22 cellular contexts compared by ENCODE assay signal in the genomic region with DNA sequence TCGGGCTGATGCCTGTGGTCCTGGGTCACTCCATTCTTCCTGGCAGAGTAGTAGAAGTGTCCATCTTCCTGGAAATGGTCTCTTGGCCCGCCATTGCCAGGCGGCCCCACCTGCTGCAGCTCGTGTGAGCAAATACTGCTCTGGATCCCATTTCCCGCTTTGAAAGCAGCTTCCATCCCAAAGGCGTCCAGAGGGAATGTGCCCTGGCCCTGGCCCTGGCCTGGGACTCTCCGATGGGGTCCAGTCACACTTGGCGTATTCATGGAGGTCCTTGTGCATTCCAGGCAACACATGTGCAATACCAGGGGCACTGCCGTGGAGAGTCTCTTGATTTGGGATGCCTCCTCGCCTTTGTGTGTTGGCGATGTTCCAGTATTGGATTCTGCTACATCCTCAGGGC.
"Had no signal": no experiment of that assay in that cellular context is flagged by ENCODE, and none has a peak within 500 bp of the region (broad histone marks: within the 10 kb centered on the region; RNA-seq: fewer than 3 reads in every experiment).

No MANE protein-coding gene starts in this region.

- H3K4me3 ChIP-seq: adrenal gland, colonic mucosa, heart right ventricle, prostate gland, tibial nerve had no signal

- H3K27ac ChIP-seq: adrenal gland, colonic mucosa, heart right ventricle, prostate gland, tibial nerve, WERI-Rb-1 had no signal

- FAIRE-seq: astrocyte, TTC549 had no signal

- H3K27me3 ChIP-seq: adrenal gland, colonic mucosa, heart right ventricle, tibial nerve had no signal

- H3K4me3 Mint-ChIP-seq: activated CD4-positive, alpha-beta T cell treated with anti-CD3 and anti-CD28 coated beads, Interleukin-2, amount 10 ng/mL, durations not matched to agents 7 days and 5 days; activated CD8-positive, alpha-beta T cell treated with anti-CD3 and anti-CD28 coated beads, Interleukin-2, amount 10 ng/mL, durations not matched to agents 7 days and 5 days; activated naive CD4-positive, alpha-beta T cell treated with anti-CD3 and anti-CD28 coated beads, Interleukin-2, amount 50 U/mL, for 24 hours; central memory CD8-positive, alpha-beta T cell; natural killer cell had no signal

- ATAC-seq: activated CD8-positive, alpha-beta T cell treated with anti-CD3 and anti-CD28 coated beads, Interleukin-2, amount 10 ng/mL, durations not matched to agents 7 days and 5 days; heart right ventricle; natural killer cell; stimulated activated naive CD8-positive, alpha-beta T cell treated with anti-CD3 and anti-CD28 coated beads, Interleukin-15, Interleukin-2, amounts not matched to agents 100 U/mL and 50 U/mL, for 24 hours had no signal

- H3K4me1 ChIP-seq: adrenal gland, colonic mucosa, heart right ventricle, prostate gland, tibial nerve had no signal

- H3K27me3 Mint-ChIP-seq: activated CD4-positive, alpha-beta T cell treated with anti-CD3 and anti-CD28 coated beads, Interleukin-2, amount 10 ng/mL, durations not matched to agents 7 days and 5 days; activated naive CD4-positive, alpha-beta T cell treated with anti-CD3 and anti-CD28 coated beads, Interleukin-2, amount 50 U/mL, for 24 hours; central memory CD8-positive, alpha-beta T cell had no signal

- H3K27ac Mint-ChIP-seq: activated CD4-positive, alpha-beta T cell treated with anti-CD3 and anti-CD28 coated beads, Interleukin-2, amount 10 ng/mL, durations not matched to agents 7 days and 5 days; activated CD8-positive, alpha-beta T cell treated with anti-CD3 and anti-CD28 coated beads, Interleukin-2, amount 10 ng/mL, durations not matched to agents 7 days and 5 days; activated naive CD4-positive, alpha-beta T cell treated with anti-CD3 and anti-CD28 coated beads, Interleukin-2, amount 50 U/mL, for 24 hours; natural killer cell had no signal

- DNase-seq: activated CD4-positive, alpha-beta T cell treated with anti-CD3 and anti-CD28 coated beads, Interleukin-2, amount 10 ng/mL, durations not matched to agents 7 days and 5 days; activated CD8-positive, alpha-beta T cell treated with anti-CD3 and anti-CD28 coated beads, Interleukin-2, amount 10 ng/mL, durations not matched to agents 7 days and 5 days; activated gamma-delta T cell treated with Interleukin-2 at 50 U/mL for 16 hours; activated T-cell treated with anti-CD3 and anti-CD28 coated beads, Interleukin-2, amount 50 U/mL, for 1 hour; colonic mucosa; heart right ventricle; islet precursor cell; mammary epithelial cell; midbrain; natural killer cell; stimulated activated CD4-positive, alpha-beta T cell treated with anti-CD3 and anti-CD28 coated beads, Interleukin-12 subunit alpha, Interleukin-12 subunit beta, amount 100 ng/mL, for 4 hours; stimulated activated CD4-positive, alpha-beta T cell treated with anti-CD3 and anti-CD28 coated beads, Interleukin-4, amount 100 ng/mL, for 4 hours; stimulated activated naive CD8-positive, alpha-beta T cell treated with anti-CD3 and anti-CD28 coated beads, Interleukin-15, Interleukin-2, amounts not matched to agents 100 U/mL and 50 U/mL, for 24 hours; T-helper 1 cell; WERI-Rb-1 had no signal

- H3K4me1 Mint-ChIP-seq: activated CD4-positive, alpha-beta T cell treated with anti-CD3 and anti-CD28 coated beads, Interleukin-2, amount 10 ng/mL, durations not matched to agents 7 days and 5 days; activated naive CD4-positive, alpha-beta T cell treated with anti-CD3 and anti-CD28 coated beads, Interleukin-2, amount 50 U/mL, for 24 hours; central memory CD8-positive, alpha-beta T cell; natural killer cell had no signal

- H3K36me3 ChIP-seq: colonic mucosa had no signal
